Comparison of ENCODE assay signal across 13 cellular contexts in the genomic region with DNA sequence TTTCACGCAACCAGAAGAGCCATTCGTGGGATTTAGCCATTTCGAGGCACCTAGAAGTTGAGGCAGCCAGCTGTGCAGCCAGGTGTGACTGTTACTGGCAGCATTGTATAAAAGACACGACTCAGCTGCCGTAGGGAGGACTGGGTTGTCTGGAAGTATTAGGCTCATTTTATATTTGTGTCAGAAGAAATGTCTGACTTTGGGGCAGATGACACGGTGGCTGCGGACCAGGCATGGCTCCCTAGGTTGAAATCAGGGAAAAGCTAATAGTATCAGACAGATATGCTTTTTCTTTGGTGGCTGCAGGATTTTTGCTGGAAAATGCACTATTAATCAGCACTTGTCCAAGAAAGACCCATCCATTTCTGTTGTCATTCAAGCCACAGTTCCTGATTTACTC. TPM values are rescaled to one million over a fixed set of nuclear protein-coding genes. Genes with fewer than 3 reads are reported as not detected.
A peak's percentile ranks its signal among the peaks of the same experiment; 100 is the strongest.
DNase-seq lines count a peak whose midpoint lies in the region; ATAC-seq and TF ChIP-seq lines count a peak whose summit lies in the region.
"Had no signal": no experiment of that assay in that cellular context is flagged by ENCODE, and none has a peak within 500 bp of the region (broad histone marks: within the 10 kb centered on the region; RNA-seq: fewer than 3 reads in every experiment).

No MANE protein-coding gene starts in this region.

- no peak overlapping the region for H3K4me3 ChIP-seq in dorsolateral prefrontal cortex
- H3K4me3 ChIP-seq: BLaER1 treated with 17β-estradiol and CSF1 and Interleukin-3, amounts not matched to agents 10 nM and 100 nM had no signal

- no peak for ATAC-seq in GM19023 (IDR thresholded peaks at IDR 0.05; ENCODE audit: unreplicated experiment)
- ATAC-seq: CD8-positive, alpha-beta T cell had no signal

- DNase-seq in DMS79 treated with DMSO at 0.1 percent for 48 hours (lab: John Stamatoyannopoulos, UW) (peak; percentile 3), DMS79 (lab: John Stamatoyannopoulos, UW) (no peak), dorsolateral prefrontal cortex (no peak), retina (peak; percentile 36), NCI-H2029 (lab: John Stamatoyannopoulos, UW) (no peak), NCI-H1694 (lab: John Stamatoyannopoulos, UW) (no peak)
- DNase-seq: CD8-positive, alpha-beta T cell; GDM1; H9 had no signal

- peak overlapping the region in 38 of 59 donors; percentile 2 to 65 (median 48) for H3K27ac ChIP-seq in dorsolateral prefrontal cortex
- H3K27ac ChIP-seq: 22Rv1; BLaER1 treated with 17β-estradiol and CSF1 and Interleukin-3, amounts not matched to agents 10 nM and 100 nM had no signal

- no peak for TF ChIP-seq CTCF in dorsolateral prefrontal cortex (IDR thresholded peaks at IDR 0.05 in 54 of 56, conservative IDR thresholded peaks at IDR 0.05 in 2 of 56; ENCODE audit: low read depth in 1 of 56, partially characterized antibody in 56 of 56)

- H3K27me3 ChIP-seq in dorsolateral prefrontal cortex: peaks cover 0 to 6% (median 0%) of the 10 kb centered on the region in 45 donors

- intact Hi-C loops in dorsolateral prefrontal cortex (cut with DNase I): no loop called here

RNA-seq across cellular contexts. Expression of a gene that starts 4.2 kb away (rescaled TPM):
- total RNA-seq in dorsolateral prefrontal cortex: 10 to 100 TPM; 39.1 to 85.2 (median 53.3) TPM
- total RNA-seq: Calu3 had no signal

Comparison
In these comparisons a context has a peak if more than half of its experiments do, and no peak if none do; other contexts are left out.
1. DNase-seq: peak in DMS79 treated with DMSO at 0.1 percent for 48 hours (single experiment) and retina (single experiment); none in DMS79 (single experiment), dorsolateral prefrontal cortex (0 of 10), NCI-H2029 (single experiment) and NCI-H1694 (single experiment).